In the genomic region with DNA sequence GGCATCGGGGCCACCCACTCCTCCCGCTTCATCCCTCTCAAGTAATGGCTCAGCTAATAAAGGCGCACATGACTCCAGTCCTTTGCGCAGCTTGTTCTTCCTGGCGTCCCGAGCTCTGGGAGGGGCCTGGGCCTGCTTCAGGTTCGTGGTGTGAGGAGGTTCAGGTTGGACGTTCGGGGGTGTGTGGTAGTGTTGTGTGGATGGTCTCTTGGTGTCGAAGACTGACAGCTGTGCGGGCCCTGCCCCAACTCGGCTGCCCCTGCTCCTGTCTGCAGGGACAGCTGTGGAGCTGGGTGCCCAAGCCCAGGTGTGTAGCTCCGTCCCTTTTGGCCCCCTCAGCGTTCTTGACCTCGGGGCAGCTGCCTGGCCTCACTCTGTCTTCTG, we compare ENCODE assay signal across 1 cellular context.
TF ChIP-seq lines count a peak whose summit lies in the region.

No MANE protein-coding gene starts in this region.

TF ChIP-seq in WTC11, 78 proteins besides CTCF, POLR2A, EP300 and RAD21 (continued from another document):
- TF ChIP-seq, protein P1, sequence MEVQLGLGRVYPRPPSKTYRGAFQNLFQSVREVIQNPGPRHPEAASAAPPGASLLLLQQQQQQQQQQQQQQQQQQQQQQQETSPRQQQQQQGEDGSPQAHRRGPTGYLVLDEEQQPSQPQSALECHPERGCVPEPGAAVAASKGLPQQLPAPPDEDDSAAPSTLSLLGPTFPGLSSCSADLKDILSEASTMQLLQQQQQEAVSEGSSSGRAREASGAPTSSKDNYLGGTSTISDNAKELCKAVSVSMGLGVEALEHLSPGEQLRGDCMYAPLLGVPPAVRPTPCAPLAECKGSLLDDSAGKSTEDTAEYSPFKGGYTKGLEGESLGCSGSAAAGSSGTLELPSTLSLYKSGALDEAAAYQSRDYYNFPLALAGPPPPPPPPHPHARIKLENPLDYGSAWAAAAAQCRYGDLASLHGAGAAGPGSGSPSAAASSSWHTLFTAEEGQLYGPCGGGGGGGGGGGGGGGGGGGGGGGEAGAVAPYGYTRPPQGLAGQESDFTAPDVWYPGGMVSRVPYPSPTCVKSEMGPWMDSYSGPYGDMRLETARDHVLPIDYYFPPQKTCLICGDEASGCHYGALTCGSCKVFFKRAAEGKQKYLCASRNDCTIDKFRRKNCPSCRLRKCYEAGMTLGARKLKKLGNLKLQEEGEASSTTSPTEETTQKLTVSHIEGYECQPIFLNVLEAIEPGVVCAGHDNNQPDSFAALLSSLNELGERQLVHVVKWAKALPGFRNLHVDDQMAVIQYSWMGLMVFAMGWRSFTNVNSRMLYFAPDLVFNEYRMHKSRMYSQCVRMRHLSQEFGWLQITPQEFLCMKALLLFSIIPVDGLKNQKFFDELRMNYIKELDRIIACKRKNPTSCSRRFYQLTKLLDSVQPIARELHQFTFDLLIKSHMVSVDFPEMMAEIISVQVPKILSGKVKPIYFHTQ (CRISPR knock-in tag; IDR thresholded peaks at IDR 0.05): no peak
- TF ChIP-seq, protein P2, sequence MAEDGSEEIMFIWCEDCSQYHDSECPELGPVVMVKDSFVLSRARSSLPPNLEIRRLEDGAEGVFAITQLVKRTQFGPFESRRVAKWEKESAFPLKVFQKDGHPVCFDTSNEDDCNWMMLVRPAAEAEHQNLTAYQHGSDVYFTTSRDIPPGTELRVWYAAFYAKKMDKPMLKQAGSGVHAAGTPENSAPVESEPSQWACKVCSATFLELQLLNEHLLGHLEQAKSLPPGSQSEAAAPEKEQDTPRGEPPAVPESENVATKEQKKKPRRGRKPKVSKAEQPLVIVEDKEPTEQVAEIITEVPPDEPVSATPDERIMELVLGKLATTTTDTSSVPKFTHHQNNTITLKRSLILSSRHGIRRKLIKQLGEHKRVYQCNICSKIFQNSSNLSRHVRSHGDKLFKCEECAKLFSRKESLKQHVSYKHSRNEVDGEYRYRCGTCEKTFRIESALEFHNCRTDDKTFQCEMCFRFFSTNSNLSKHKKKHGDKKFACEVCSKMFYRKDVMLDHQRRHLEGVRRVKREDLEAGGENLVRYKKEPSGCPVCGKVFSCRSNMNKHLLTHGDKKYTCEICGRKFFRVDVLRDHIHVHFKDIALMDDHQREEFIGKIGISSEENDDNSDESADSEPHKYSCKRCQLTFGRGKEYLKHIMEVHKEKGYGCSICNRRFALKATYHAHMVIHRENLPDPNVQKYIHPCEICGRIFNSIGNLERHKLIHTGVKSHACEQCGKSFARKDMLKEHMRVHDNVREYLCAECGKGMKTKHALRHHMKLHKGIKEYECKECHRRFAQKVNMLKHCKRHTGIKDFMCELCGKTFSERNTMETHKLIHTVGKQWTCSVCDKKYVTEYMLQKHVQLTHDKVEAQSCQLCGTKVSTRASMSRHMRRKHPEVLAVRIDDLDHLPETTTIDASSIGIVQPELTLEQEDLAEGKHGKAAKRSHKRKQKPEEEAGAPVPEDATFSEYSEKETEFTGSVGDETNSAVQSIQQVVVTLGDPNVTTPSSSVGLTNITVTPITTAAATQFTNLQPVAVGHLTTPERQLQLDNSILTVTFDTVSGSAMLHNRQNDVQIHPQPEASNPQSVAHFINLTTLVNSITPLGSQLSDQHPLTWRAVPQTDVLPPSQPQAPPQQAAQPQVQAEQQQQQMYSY (CRISPR knock-in tag; IDR thresholded peaks at IDR 0.05): no peak
- TF ChIP-seq, protein P3, sequence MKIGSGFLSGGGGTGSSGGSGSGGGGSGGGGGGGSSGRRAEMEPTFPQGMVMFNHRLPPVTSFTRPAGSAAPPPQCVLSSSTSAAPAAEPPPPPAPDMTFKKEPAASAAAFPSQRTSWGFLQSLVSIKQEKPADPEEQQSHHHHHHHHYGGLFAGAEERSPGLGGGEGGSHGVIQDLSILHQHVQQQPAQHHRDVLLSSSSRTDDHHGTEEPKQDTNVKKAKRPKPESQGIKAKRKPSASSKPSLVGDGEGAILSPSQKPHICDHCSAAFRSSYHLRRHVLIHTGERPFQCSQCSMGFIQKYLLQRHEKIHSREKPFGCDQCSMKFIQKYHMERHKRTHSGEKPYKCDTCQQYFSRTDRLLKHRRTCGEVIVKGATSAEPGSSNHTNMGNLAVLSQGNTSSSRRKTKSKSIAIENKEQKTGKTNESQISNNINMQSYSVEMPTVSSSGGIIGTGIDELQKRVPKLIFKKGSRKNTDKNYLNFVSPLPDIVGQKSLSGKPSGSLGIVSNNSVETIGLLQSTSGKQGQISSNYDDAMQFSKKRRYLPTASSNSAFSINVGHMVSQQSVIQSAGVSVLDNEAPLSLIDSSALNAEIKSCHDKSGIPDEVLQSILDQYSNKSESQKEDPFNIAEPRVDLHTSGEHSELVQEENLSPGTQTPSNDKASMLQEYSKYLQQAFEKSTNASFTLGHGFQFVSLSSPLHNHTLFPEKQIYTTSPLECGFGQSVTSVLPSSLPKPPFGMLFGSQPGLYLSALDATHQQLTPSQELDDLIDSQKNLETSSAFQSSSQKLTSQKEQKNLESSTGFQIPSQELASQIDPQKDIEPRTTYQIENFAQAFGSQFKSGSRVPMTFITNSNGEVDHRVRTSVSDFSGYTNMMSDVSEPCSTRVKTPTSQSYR (CRISPR knock-in tag; IDR thresholded peaks at IDR 0.05): no peak
- TF ChIP-seq EMX1 (CRISPR knock-in tag; IDR thresholded peaks at IDR 0.05): no peak; the same call in 1 of the 2 replicates
- TF ChIP-seq, protein P4, sequence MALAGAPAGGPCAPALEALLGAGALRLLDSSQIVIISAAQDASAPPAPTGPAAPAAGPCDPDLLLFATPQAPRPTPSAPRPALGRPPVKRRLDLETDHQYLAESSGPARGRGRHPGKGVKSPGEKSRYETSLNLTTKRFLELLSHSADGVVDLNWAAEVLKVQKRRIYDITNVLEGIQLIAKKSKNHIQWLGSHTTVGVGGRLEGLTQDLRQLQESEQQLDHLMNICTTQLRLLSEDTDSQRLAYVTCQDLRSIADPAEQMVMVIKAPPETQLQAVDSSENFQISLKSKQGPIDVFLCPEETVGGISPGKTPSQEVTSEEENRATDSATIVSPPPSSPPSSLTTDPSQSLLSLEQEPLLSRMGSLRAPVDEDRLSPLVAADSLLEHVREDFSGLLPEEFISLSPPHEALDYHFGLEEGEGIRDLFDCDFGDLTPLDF (CRISPR knock-in tag; IDR thresholded peaks at IDR 0.05): no peak
TF ChIP-seq in WTC11: peak in this region for 0.
